ENCODE assay signal across 21 cellular contexts in the genomic region with DNA sequence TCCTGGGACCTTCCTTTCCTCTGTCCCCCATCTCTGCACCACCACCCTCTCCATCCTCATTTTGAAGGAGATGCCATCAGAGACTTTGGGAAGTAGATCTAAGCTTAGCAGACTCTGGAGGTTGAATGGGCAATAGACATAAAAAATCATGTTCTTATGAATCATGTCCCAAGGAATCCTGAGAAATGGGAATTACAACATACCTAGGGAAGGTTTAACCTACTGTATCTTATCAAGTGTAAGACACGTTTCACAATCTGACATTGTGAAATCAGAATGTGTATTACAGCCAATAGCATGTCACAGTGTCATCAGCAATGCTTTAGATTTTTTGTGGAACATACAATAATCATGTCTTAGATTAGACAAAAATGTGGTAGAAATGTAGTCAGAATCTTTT.
DNase-seq lines count a peak whose midpoint lies in the region; ATAC-seq, FAIRE-seq and TF ChIP-seq lines count a peak whose summit lies in the region.
"Had no signal": no experiment of that assay in that cellular context is flagged by ENCODE, and none has a peak within 500 bp of the region (broad histone marks: within the 10 kb centered on the region; RNA-seq: fewer than 3 reads in every experiment).

No MANE protein-coding gene starts in this region.

- H3K36me3 Mint-ChIP-seq in Caco-2 (ENCODE audit: insufficient read depth, unreplicated experiment), result no peaks in the 10 kb centered on the region

- in situ Hi-C loops in K562 (cut with MboI), result no loop called here

- H3K4me3 Mint-ChIP-seq in Caco-2 (ENCODE audit: unreplicated experiment), result no peak overlapping the region
- H3K4me3 Mint-ChIP-seq: activated T-helper 1 cell treated with anti-CD3 and anti-CD28 coated beads, Interleukin-12 subunit alpha, Interleukin-12 subunit beta, Interleukin-2, Interleukin-4 antibody, amounts not matched to agents 30 ng/mL and 10 ng/mL and 1 ng/mL, durations not matched to agents 14 hours and 24 hours and 36 hours; naive thymus-derived CD4-positive, alpha-beta T cell had no signal

- no peak overlapping the region for H3K9ac ChIP-seq in K562 (ENCODE audit: insufficient read depth in 1 of 2, low read depth in 2 of 2, low read length in 2 of 2)
- no peak overlapping the region for H3K9ac ChIP-seq in keratinocyte (ENCODE audit: control insufficient read depth, extremely low read depth, insufficient read depth, low read length)

- no peak for ATAC-seq in K562
- ATAC-seq: naive thymus-derived CD4-positive, alpha-beta T cell had no signal

- no peak for FAIRE-seq in K562 (lab: Jason Lieb, UNC)
- FAIRE-seq in keratinocyte (lab: Jason Lieb, UNC), result peak; percentile 94
- FAIRE-seq: GM19239 had no signal

- peaks cover 3% of the 10 kb centered on the region; the same call in 1 of the 2 replicates for H3K9me3 ChIP-seq in Caco-2
- no peaks in the 10 kb centered on the region for H3K9me3 ChIP-seq in K562 (replicated peaks; ENCODE audit: control insufficient read depth, insufficient read depth, low read depth, low read length)
- no peaks in the 10 kb centered on the region for H3K9me3 ChIP-seq in keratinocyte (ENCODE audit: control insufficient read depth, low read depth, low read length)

- TF ChIP-seq POLR2A in K562 (conservative IDR thresholded peaks at IDR 0.05), result no peak

- no peaks in the 10 kb centered on the region for H3K36me3 ChIP-seq in Caco-2 (ENCODE audit: control insufficient read depth, insufficient read depth, low read length)
- no peaks in the 10 kb centered on the region for H3K36me3 ChIP-seq in K562 (ENCODE audit: control insufficient read depth, insufficient read depth, low read length)
- no peaks in the 10 kb centered on the region for H3K36me3 ChIP-seq in keratinocyte (ENCODE audit: control insufficient read depth in 2 of 2, extremely low read depth in 1 of 2, insufficient read depth in 2 of 2, low read length in 2 of 2)
- H3K36me3 ChIP-seq: tibial nerve had no signal

- no peak for TF ChIP-seq CTCF in Caco-2 (IDR thresholded peaks at IDR 0.05; ENCODE audit: insufficient read depth in 1 of 2, low read depth in 1 of 2, low read length in 1 of 2, severe bottlenecking in 1 of 2, unreplicated experiment in 1 of 2)
- TF ChIP-seq CTCF in K562 (IDR thresholded peaks at IDR 0.05 in 2 of 3, conservative IDR thresholded peaks at IDR 0.05 in 1 of 3; ENCODE audit: insufficient read depth in 2 of 3, low read depth in 1 of 3, low read length in 3 of 3), result no peak
- no peak for TF ChIP-seq CTCF in keratinocyte (optimal IDR thresholded peaks at IDR 0.05 in 1 of 3, IDR thresholded peaks at IDR 0.05 in 1 of 3, conservative IDR thresholded peaks at IDR 0.05 in 1 of 3; ENCODE audit: extremely low read depth in 1 of 3, insufficient read depth in 2 of 3, low read length in 3 of 3)

- H3K27ac Mint-ChIP-seq in Caco-2 (ENCODE audit: unreplicated experiment), result peak overlapping the region; percentile 25
- H3K27ac Mint-ChIP-seq: activated T-helper 1 cell treated with anti-CD3 and anti-CD28 coated beads, Interleukin-12 subunit alpha, Interleukin-12 subunit beta, Interleukin-2, Interleukin-4 antibody, amounts not matched to agents 30 ng/mL and 10 ng/mL and 1 ng/mL, durations not matched to agents 14 hours and 24 hours and 36 hours; naive thymus-derived CD4-positive, alpha-beta T cell had no signal

- no peak for TF ChIP-seq EP300 in K562 (IDR thresholded peaks at IDR 0.05; ENCODE audit: low read length)

- no peaks in the 10 kb centered on the region for H3K9me1 ChIP-seq in K562 (ENCODE audit: control insufficient read depth, insufficient read depth, low read length)
- H3K9me1 ChIP-seq in keratinocyte (ENCODE audit: control insufficient read depth, extremely low read depth, insufficient read depth, low read length), result peaks cover 3% of the 10 kb centered on the region

- WGBS in K562 (ENCODE audit: insufficient coverage, low coverage, missing lambda C conversion rate), result 15% methylated on average over 1 of the region's 1 CpG

- no peaks in the 10 kb centered on the region for H3K9me3 Mint-ChIP-seq in Caco-2 (ENCODE audit: unreplicated experiment)

- DNase-seq in Caco-2, result peak in 1 of 2 experiments; percentile 56
- DNase-seq in LHCN-M2 (ENCODE audit: low read depth), result peak; percentile 34
- no peak for DNase-seq in K562 (ENCODE audit: extremely low read depth in 1 of 4, low spot score in 3 of 4)
- peak; percentile 71 for DNase-seq in keratinocyte (ENCODE audit: low read depth, low spot score)
- DNase-seq in stimulated activated CD4-positive, alpha-beta T cell treated with anti-CD3 and anti-CD28 coated beads, Interleukin-15, amount 100 ng/mL, for 24 hours, result no peak
- no peak for DNase-seq in GM19238 (ENCODE audit: insufficient read length, low spot score)
- DNase-seq in NCI-H128 (lab: John Stamatoyannopoulos, UW; ENCODE audit: unreplicated experiment), result no peak
- no peak for DNase-seq in inferior parietal cortex (ENCODE audit: extremely low spot score)
- DNase-seq: activated CD4-positive, alpha-beta T cell treated with anti-CD3 and anti-CD28 coated beads, Interleukin-2, amount 50 U/mL, for 4 hours; C1 segment of cervical spinal cord; effector memory CD4-positive, alpha-beta T cell; hippocampal formation; KBM-7; naive thymus-derived CD4-positive, alpha-beta T cell; NCI-H187 treated with DMSO at 0.1 percent for 48 hours; NCI-H748 treated with DMSO at 0.1 percent for 48 hours; Right ventricle myocardium superior; stimulated activated CD4-positive, alpha-beta T cell treated with anti-CD3 and anti-CD28 coated beads, Interleukin-2, amount 100 ng/mL, for 48 hours had no signal

- no peak overlapping the region for H2AFZ ChIP-seq in K562 (ENCODE audit: low read depth, low read length)
- no peak overlapping the region for H2AFZ ChIP-seq in keratinocyte (ENCODE audit: control insufficient read depth, low read length)

- intact Hi-C loops in Caco-2 (cut with micrococcal nuclease; ENCODE audit: unreplicated experiment) (no loop called here), K562 (cut with micrococcal nuclease) (no loop called here)

- H3K27me3 ChIP-seq in Caco-2 (replicated peaks; ENCODE audit: control insufficient read depth, insufficient read depth, low read length) (no peaks in the 10 kb centered on the region), K562 (ENCODE audit: control insufficient read depth in 2 of 2, insufficient read depth in 2 of 2, low read length in 2 of 2) (no peaks in the 10 kb centered on the region), keratinocyte (ENCODE audit: control insufficient read depth, extremely low read depth, insufficient read depth, low read length) (peaks cover 12% of the 10 kb centered on the region)
- H3K27me3 ChIP-seq: tibial nerve had no signal

- H3K79me2 ChIP-seq in K562 (ENCODE audit: control insufficient read depth, insufficient read depth, low read length), result no peaks in the 10 kb centered on the region
- H3K79me2 ChIP-seq in keratinocyte (ENCODE audit: control insufficient read depth, insufficient read depth, low read length), result no peaks in the 10 kb centered on the region

- H4K20me1 ChIP-seq in K562 (replicated peaks; ENCODE audit: control insufficient read depth, insufficient read depth, low read length) (no peaks in the 10 kb centered on the region), keratinocyte (ENCODE audit: control insufficient read depth, extremely low read depth, insufficient read depth, low read length) (no peaks in the 10 kb centered on the region)

- H3K27ac ChIP-seq in K562 (ENCODE audit: extremely low read depth, low read depth, low read length) (no peak overlapping the region), keratinocyte (ENCODE audit: control insufficient read depth, insufficient read depth, low read length) (no peak overlapping the region)
- H3K27ac ChIP-seq: tibial nerve had no signal

- no peak for TF ChIP-seq RAD21 in K562 (CRISPR knock-in tag; conservative IDR thresholded peaks at IDR 0.05 in 1 of 2, IDR thresholded peaks at IDR 0.05 in 1 of 2)

- no peak overlapping the region for H3K4me2 ChIP-seq in K562 (ENCODE audit: insufficient read depth, low read length)
- H3K4me2 ChIP-seq in keratinocyte (ENCODE audit: control insufficient read depth, extremely low read depth, insufficient read depth, low read depth, low read length), result peak overlapping the region; percentile 6

- BruUV-seq in Caco-2 (replicated peaks; lab: Mats Ljungman, UMichigan), result no TSS peak
- no TSS peak for BruUV-seq in K562 (replicated peaks; lab: Mats Ljungman, UMichigan)

- dilution Hi-C loops in keratinocyte (cut with MboI; ENCODE audit: extremely low pct_ligation_motif_present, low sequenced_read_pairs), result no loop called here

- CTCF ChIA-PET in Caco-2 (lab: Charles Lee), result no interaction called here
- CTCF ChIA-PET in K562 (lab: Yijun Ruan, JAX; ENCODE audit: low intra/inter-chr PET ratio), result no interaction called here

- H3K4me3 ChIP-seq in Caco-2 (ENCODE audit: low read depth, low read length) (no peak overlapping the region), K562 (no peak overlapping the region), keratinocyte (ENCODE audit: control insufficient read depth in 2 of 3, extremely low read depth in 1 of 3, insufficient read depth in 2 of 3, low read depth in 1 of 3, low read length in 3 of 3) (no peak overlapping the region)
- H3K4me3 ChIP-seq: tibial nerve had no signal

- POLR2A ChIA-PET in Caco-2 (lab: Charles Lee), result no interaction called here
- POLR2A ChIA-PET in K562 (lab: Yijun Ruan, JAX), result no interaction called here

- H3K4me1 Mint-ChIP-seq in Caco-2 (ENCODE audit: low read depth, unreplicated experiment), result peaks cover 13% of the 10 kb centered on the region

- peaks cover 47% of the 10 kb centered on the region for H3K4me1 ChIP-seq in Caco-2
- peaks cover 0 to 17% of the 10 kb centered on the region in 2 experiments; a peak in 3 of 5 replicates for H3K4me1 ChIP-seq in K562 (replicated peaks in 1 of 2; ENCODE audit: control insufficient read depth in 2 of 2, insufficient read depth in 2 of 2, low read length in 2 of 2)
- H3K4me1 ChIP-seq in keratinocyte (ENCODE audit: control insufficient read depth, extremely low read depth, insufficient read depth, low read length), result peaks cover 41% of the 10 kb centered on the region

- no peaks in the 10 kb centered on the region for H3K27me3 Mint-ChIP-seq in Caco-2 (ENCODE audit: insufficient read depth, unreplicated experiment)

TF ChIP-seq in K562, 482 proteins besides CTCF, POLR2A, EP300 and RAD21:
- TF ChIP-seq CEBPB (tag; IDR thresholded peaks at IDR 0.05) (peak; percentile 86), BRD9 (IDR thresholded peaks at IDR 0.05; ENCODE audit: low read depth, partially characterized antibody) (no peak), TRIM24 (IDR thresholded peaks at IDR 0.05) (0 out of 4 replicates have a peak, but pooled peaks of 1 of the 2 experiments have one; percentile 10)

Comparison
In these comparisons a context has a peak if more than half of its experiments do, and no peak if none do; other contexts are left out.
1. DNase-seq: peak in LHCN-M2 (single experiment) and keratinocyte (single experiment); none in K562 (0 of 4), stimulated activated CD4-positive, alpha-beta T cell treated with anti-CD3 and anti-CD28 coated beads, Interleukin-15, amount 100 ng/mL, for 24 hours (single experiment), GM19238 (single experiment), NCI-H128 (single experiment) and inferior parietal cortex (single experiment).